1 cellular context compared by ENCODE assay signal in the genomic region with DNA sequence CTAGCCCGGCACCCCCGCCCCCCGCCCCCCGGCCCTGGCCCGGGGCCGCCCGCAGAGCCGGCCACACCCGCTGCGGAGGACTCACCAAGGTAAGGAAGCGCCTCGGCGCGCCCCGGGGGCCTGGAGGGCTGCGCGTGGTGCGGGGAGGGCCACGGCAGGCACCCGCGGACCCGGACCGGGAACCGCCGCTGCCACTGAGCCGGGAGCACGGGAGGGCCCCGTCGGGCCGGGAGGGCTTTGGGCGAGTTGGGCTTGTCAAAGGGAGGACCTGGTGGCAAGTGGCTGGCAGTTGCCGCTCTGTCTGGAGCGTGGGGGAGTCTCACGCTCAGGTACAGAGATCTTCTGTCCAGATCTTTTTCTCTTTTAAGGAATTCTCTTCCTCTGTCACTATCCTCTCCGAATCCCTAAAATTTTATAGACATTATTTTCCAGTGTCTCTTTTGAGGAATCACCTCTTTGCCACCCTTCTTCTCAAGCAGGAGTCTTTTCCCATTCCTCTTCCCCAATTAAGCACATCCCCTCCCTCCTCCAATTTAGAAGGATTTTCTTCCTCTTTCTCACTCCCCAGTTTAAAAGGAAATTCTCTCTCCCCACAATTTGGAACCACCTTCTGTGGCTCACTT.
TF ChIP-seq lines count a peak whose summit lies in the region.

No MANE protein-coding gene starts in this region.

TF ChIP-seq in SK-N-SH, 30 proteins besides CTCF, POLR2A, EP300 and RAD21:
- TF ChIP-seq, protein P1, sequence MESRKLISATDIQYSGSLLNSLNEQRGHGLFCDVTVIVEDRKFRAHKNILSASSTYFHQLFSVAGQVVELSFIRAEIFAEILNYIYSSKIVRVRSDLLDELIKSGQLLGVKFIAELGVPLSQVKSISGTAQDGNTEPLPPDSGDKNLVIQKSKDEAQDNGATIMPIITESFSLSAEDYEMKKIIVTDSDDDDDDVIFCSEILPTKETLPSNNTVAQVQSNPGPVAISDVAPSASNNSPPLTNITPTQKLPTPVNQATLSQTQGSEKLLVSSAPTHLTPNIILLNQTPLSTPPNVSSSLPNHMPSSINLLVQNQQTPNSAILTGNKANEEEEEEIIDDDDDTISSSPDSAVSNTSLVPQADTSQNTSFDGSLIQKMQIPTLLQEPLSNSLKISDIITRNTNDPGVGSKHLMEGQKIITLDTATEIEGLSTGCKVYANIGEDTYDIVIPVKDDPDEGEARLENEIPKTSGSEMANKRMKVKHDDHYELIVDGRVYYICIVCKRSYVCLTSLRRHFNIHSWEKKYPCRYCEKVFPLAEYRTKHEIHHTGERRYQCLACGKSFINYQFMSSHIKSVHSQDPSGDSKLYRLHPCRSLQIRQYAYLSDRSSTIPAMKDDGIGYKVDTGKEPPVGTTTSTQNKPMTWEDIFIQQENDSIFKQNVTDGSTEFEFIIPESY (IDR thresholded peaks at IDR 0.05; ENCODE audit: borderline replicate concordance, low read depth) = no peak
- TF ChIP-seq FOSL2 (IDR thresholded peaks at IDR 0.05; ENCODE audit: borderline replicate concordance, low read depth) (no peak), GATA2 (CRISPR knock-in tag; IDR thresholded peaks at IDR 0.05) (no peak)
- TF ChIP-seq, protein P2, sequence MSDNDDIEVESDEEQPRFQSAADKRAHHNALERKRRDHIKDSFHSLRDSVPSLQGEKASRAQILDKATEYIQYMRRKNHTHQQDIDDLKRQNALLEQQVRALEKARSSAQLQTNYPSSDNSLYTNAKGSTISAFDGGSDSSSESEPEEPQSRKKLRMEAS (IDR thresholded peaks at IDR 0.05; ENCODE audit: low read depth) = no peak
